Comparison of ENCODE assay signal across 7 cellular contexts in genomic region chr12:12723147-12723680, GRCh38. TPM values are rescaled to one million over a fixed set of nuclear protein-coding genes. Genes with fewer than 3 reads are reported as not detected.
DNase-seq lines count a peak whose midpoint lies in the region; FAIRE-seq and TF ChIP-seq lines count a peak whose summit lies in the region.

No MANE protein-coding gene starts in this region.

- intact Hi-C loops in endothelial cell of umbilical vein (cut with micrococcal nuclease): loop anchor here (5.0 kb wide), 1 partner anchor 374 kb away; no protein-coding TSS in a partner anchor

- no peaks in the 10 kb centered on the region for H4K20me1 ChIP-seq in GM23248 (ENCODE audit: insufficient read depth)
- H4K20me1 ChIP-seq in endothelial cell of umbilical vein (replicated peaks; ENCODE audit: control insufficient read depth, extremely low read depth, insufficient read depth, low read length): no peaks in the 10 kb centered on the region
- H4K20me1 ChIP-seq in osteoblast (ENCODE audit: insufficient read depth, low read length): peaks cover 16% of the 10 kb centered on the region

- TF ChIP-seq POLR2A in endothelial cell of umbilical vein (IDR thresholded peaks at IDR 0.05; ENCODE audit: low read depth, low read length): no peak

- H3K9me1 ChIP-seq in endothelial cell of umbilical vein (replicated peaks; ENCODE audit: control insufficient read depth, extremely low read depth, insufficient read depth, low read length): no peaks in the 10 kb centered on the region

- no peak for FAIRE-seq in endothelial cell of umbilical vein (lab: Jason Lieb, UNC)

- H3K79me2 ChIP-seq in GM23248 (ENCODE audit: insufficient read depth) (peaks cover 76% of the 10 kb centered on the region), endothelial cell of umbilical vein (ENCODE audit: control insufficient read depth, insufficient read depth, low read length) (peaks cover 85% of the 10 kb centered on the region), osteoblast (ENCODE audit: insufficient read depth, low read length) (peaks cover 64% of the 10 kb centered on the region)

- H3K27me3 ChIP-seq in GM23248 (replicated peaks; ENCODE audit: insufficient read depth): no peaks in the 10 kb centered on the region
- H3K27me3 ChIP-seq in endothelial cell of umbilical vein (ENCODE audit: control insufficient read depth in 2 of 2, insufficient read depth in 2 of 2, low read length in 2 of 2): no peaks in the 10 kb centered on the region
- H3K27me3 ChIP-seq in osteoblast (ENCODE audit: insufficient read depth, low read length): no peaks in the 10 kb centered on the region

- WGBS in GM23248 (ENCODE audit: low coverage in 1 of 2, low lambda C conversion rate in 2 of 2, missing lambda C conversion rate in 2 of 2), 2 experiments: 15 to 19% methylated on average over 11 of the region's 11 CpGs

- in situ Hi-C loops in GM23248 (cut with MboI): loop anchor here (25.0 kb wide), 2 partner anchors 636 to 1136 kb away; no protein-coding TSS in a partner anchor

- CTCF ChIA-PET in endothelial cell of umbilical vein (lab: Charles Lee): interaction anchor here (1.1 to 11.0 kb wide), 4 partner anchors 13 to 347 kb away, joined by 3 to 159 read pairs (median 4); no protein-coding TSS in a partner anchor

- H3K9me2 ChIP-seq in GM23248 (ENCODE audit: insufficient read depth): no peaks in the 10 kb centered on the region

- POLR2A ChIA-PET in endothelial cell of umbilical vein (lab: Charles Lee): interaction anchor here (0.9 kb wide), 1 partner anchor 64 kb away, joined by 3 read pairs; no protein-coding TSS in a partner anchor

- dilution Hi-C loops in endothelial cell of umbilical vein (cut with MboI; ENCODE audit: extremely low pct_ligation_motif_present, low sequenced_read_pairs): no loop called here

- DNase-seq in GM23248 (no peak), OCI-M1 (lab: John Stamatoyannopoulos, UW) (peak; percentile 71), endothelial cell of umbilical vein (ENCODE audit: low read depth, low spot score) (peak; percentile 48), osteoblast (ENCODE audit: insufficient read length, low spot score, missing footprints) (no peak), GM19238 (ENCODE audit: insufficient read length, low spot score) (no peak)
- no peak for DNase-seq in effector CD4-positive, alpha-beta T cell
- DNase-seq in activated effector memory CD4-positive, alpha-beta T cell treated with Interleukin-2 at 50 U/mL for 16 hours: no peak

- H2AFZ ChIP-seq in GM23248 (peak overlapping the region; percentile 85), endothelial cell of umbilical vein (ENCODE audit: low read depth, low read length) (no peak overlapping the region), osteoblast (ENCODE audit: low read length) (no peak overlapping the region)

- H3K9me3 ChIP-seq in GM23248 (ENCODE audit: low read depth): no peaks in the 10 kb centered on the region
- H3K9me3 ChIP-seq in endothelial cell of umbilical vein (replicated peaks; ENCODE audit: control insufficient read depth, insufficient read depth, low read length): no peaks in the 10 kb centered on the region
- no peaks in the 10 kb centered on the region for H3K9me3 ChIP-seq in osteoblast (ENCODE audit: low read depth, low read length)

- TF ChIP-seq CTCF in endothelial cell of umbilical vein (IDR thresholded peaks at IDR 0.05; ENCODE audit: extremely low read depth in 1 of 2, insufficient read depth in 1 of 2, low read depth in 1 of 2, low read length in 2 of 2) (no peak), osteoblast (IDR thresholded peaks at IDR 0.05; ENCODE audit: extremely low read depth, low read depth, low read length) (no peak)

- H3K4me1 ChIP-seq in GM23248 (ENCODE audit: insufficient read depth): peaks cover 40% of the 10 kb centered on the region
- H3K4me1 ChIP-seq in endothelial cell of umbilical vein (ENCODE audit: control insufficient read depth, extremely low read depth, insufficient read depth, low read length): peaks cover 40% of the 10 kb centered on the region
- peaks cover 38% of the 10 kb centered on the region for H3K4me1 ChIP-seq in osteoblast (ENCODE audit: insufficient read depth, low read length)

- peaks cover 27% of the 10 kb centered on the region; the same call in 1 of the 2 replicates for H3K36me3 ChIP-seq in GM23248 (ENCODE audit: low read depth)
- peaks cover 3 to 5% of the 10 kb centered on the region in 2 experiments for H3K36me3 ChIP-seq in endothelial cell of umbilical vein (ENCODE audit: control insufficient read depth in 2 of 2, extremely low read depth in 1 of 2, insufficient read depth in 2 of 2, low read length in 2 of 2)
- H3K36me3 ChIP-seq in osteoblast (ENCODE audit: insufficient read depth, low read length): peaks cover 30% of the 10 kb centered on the region

- H3K9ac ChIP-seq in GM23248 (peak overlapping the region; percentile 97), endothelial cell of umbilical vein (replicated peaks; ENCODE audit: extremely low read depth, insufficient read depth, low read length) (peak overlapping the region; percentile 98)

- no TSS peak for BruUV-seq in endothelial cell of umbilical vein (replicated peaks; lab: Mats Ljungman, UMichigan)

- peaks cover 49% of the 10 kb centered on the region for H3F3A ChIP-seq in GM23248 (ENCODE audit: insufficient read depth)

- peak overlapping the region; percentile 90 for H3K4me3 ChIP-seq in GM23248
- H3K4me3 ChIP-seq in endothelial cell of umbilical vein (replicated peaks in 1 of 3; ENCODE audit: insufficient read depth in 1 of 3, low read depth in 1 of 3, low read length in 3 of 3): peak overlapping the region; percentile 13 to 97 (median 95)
- H3K4me3 ChIP-seq in osteoblast (ENCODE audit: insufficient read depth, low read length): peak overlapping the region; percentile 81

- peak overlapping the region; percentile 89 for H3K4me2 ChIP-seq in GM23248 (ENCODE audit: unreplicated experiment)
- peak overlapping the region; percentile 95 for H3K4me2 ChIP-seq in endothelial cell of umbilical vein (ENCODE audit: insufficient read depth, low read length)
- peak overlapping the region; percentile 95 for H3K4me2 ChIP-seq in osteoblast (ENCODE audit: insufficient read depth, low read length)

- H3K27ac ChIP-seq in GM23248: peak overlapping the region; percentile 94
- H3K27ac ChIP-seq in endothelial cell of umbilical vein (ENCODE audit: insufficient read depth, low read depth, low read length): peak overlapping the region; percentile 98
- peak overlapping the region; percentile 97 for H3K27ac ChIP-seq in osteoblast (ENCODE audit: low read depth, low read length)

TF ChIP-seq in endothelial cell of umbilical vein, 7 proteins besides CTCF, POLR2A, EP300 and RAD21:
- TF ChIP-seq POLR2AphosphoS5 (IDR thresholded peaks at IDR 0.05; ENCODE audit: insufficient read depth, low read depth, low read length) (no peak), JUN (IDR thresholded peaks at IDR 0.05; ENCODE audit: borderline replicate concordance, insufficient read depth, insufficient read length, low read depth) (no peak), FOS (IDR thresholded peaks at IDR 0.05; ENCODE audit: borderline replicate concordance, insufficient read depth, low read length) (no peak), GATA2 (IDR thresholded peaks at IDR 0.05; ENCODE audit: insufficient read depth, insufficient read length, low read depth, low read length) (no peak), MYC (IDR thresholded peaks at IDR 0.05; ENCODE audit: low read depth, low read length) (no peak), MAX (IDR thresholded peaks at IDR 0.05; ENCODE audit: insufficient read depth, insufficient read length) (no peak), EZH2 (IDR thresholded peaks at IDR 0.05; ENCODE audit: borderline replicate concordance, low read depth, low read length, severe bottlenecking) (no peak)

RNA-seq across cellular contexts. Expression of gene CDKN1B, which starts 6.0 kb away (rescaled TPM):
- 24.4 and 27.9 TPM in 2 replicates for total RNA-seq in GM23248 (2014; rRNA removed; shearing (Covaris generic))
- polyA plus RNA-seq in GM23248 (2016; fragmentation: Nextera tagmentation; extraction: Ambion mirVana): 3.4 TPM in 2 replicates
- 32.0 and 40.8 TPM in 2 replicates for total RNA-seq in endothelial cell of umbilical vein
- 10.4 and 12.7 TPM in 2 replicates for polyA plus RNA-seq in endothelial cell of umbilical vein
- 10.3 and 13.1 TPM in 2 replicates for polyA plus RNA-seq in endothelial cell of umbilical vein (2011; cell fraction: cytosol; rRNA removed)
- polyA plus RNA-seq in endothelial cell of umbilical vein (2011; cell fraction: nucleus; rRNA removed): 16.6 and 24.8 TPM in 2 replicates
- 13.5 and 14.5 TPM in 2 replicates for polyA plus RNA-seq in endothelial cell of umbilical vein (2012)
- polyA minus RNA-seq in endothelial cell of umbilical vein: 11.5 and 16.7 TPM in 2 replicates
- 26.1 TPM for polyA minus RNA-seq in endothelial cell of umbilical vein (2011; cell fraction: cytosol; rRNA and poly(A)+ RNA removed)
- 29.4 and 36.6 TPM in 2 replicates for polyA minus RNA-seq in endothelial cell of umbilical vein (2011; cell fraction: nucleus; rRNA and poly(A)+ RNA removed)
- total RNA-seq in osteoblast: 44.5 and 52.8 TPM in 2 replicates

RNA-seq across cellular contexts. Expression of gene GPR19, which starts 27.2 kb away (rescaled TPM):
- not detected in 2 replicates for total RNA-seq in GM23248 (2014; rRNA removed; shearing (Covaris generic))
- polyA plus RNA-seq in GM23248 (2016; fragmentation: Nextera tagmentation; extraction: Ambion mirVana) (0.18 TPM in 1 of 2 replicates, not detected in the other), endothelial cell of umbilical vein (0.35 and 0.70 TPM in 2 replicates)
- total RNA-seq in endothelial cell of umbilical vein (0.37 and 0.40 TPM in 2 replicates), osteoblast (under 0.01 and 0.36 TPM in 2 replicates)
- polyA plus RNA-seq in endothelial cell of umbilical vein (2011; cell fraction: cytosol; rRNA removed): 0.30 and 0.61 TPM in 2 replicates
- polyA plus RNA-seq in endothelial cell of umbilical vein (2011; cell fraction: nucleus; rRNA removed): 1.3 and 1.7 TPM in 2 replicates
- 0.37 and 0.40 TPM in 2 replicates for polyA plus RNA-seq in endothelial cell of umbilical vein (2012)
- 0.93 and 3.3 TPM in 2 replicates for polyA minus RNA-seq in endothelial cell of umbilical vein
- polyA minus RNA-seq in endothelial cell of umbilical vein (2011; cell fraction: cytosol; rRNA and poly(A)+ RNA removed): not detected
- 0.58 TPM in 1 of 2 replicates, not detected in the other for polyA minus RNA-seq in endothelial cell of umbilical vein (2011; cell fraction: nucleus; rRNA and poly(A)+ RNA removed)

Comparison
In these comparisons a context has a peak if more than half of its experiments do, and no peak if none do; other contexts are left out.
1. DNase-seq: peak in OCI-M1 (single experiment) and endothelial cell of umbilical vein (single experiment); none in GM23248 (single experiment), osteoblast (single experiment), GM19238 (single experiment), effector CD4-positive, alpha-beta T cell (single experiment) and activated effector memory CD4-positive, alpha-beta T cell treated with Interleukin-2 at 50 U/mL for 16 hours (single experiment).
2. Peak in every context shown above with its lines, with median percentiles within 50 percentile points of each other: H3K27ac ChIP-seq, H3K4me2 ChIP-seq and H3K4me3 ChIP-seq.